Comparison of ENCODE assay signal across 1 cellular context in genomic region chr17:2077040-2077439, GRCh38.
TF ChIP-seq lines count a peak whose summit lies in the region.

No MANE protein-coding gene starts in this region.

TF ChIP-seq in A549, 52 proteins besides CTCF, POLR2A, EP300 and RAD21:
- TF ChIP-seq ELK1 (IDR thresholded peaks at IDR 0.05; ENCODE audit: low read depth, low read length) (no peak), HDAC2 (IDR thresholded peaks at IDR 0.05) (no peak), ESRRA (IDR thresholded peaks at IDR 0.05; ENCODE audit: borderline replicate concordance, low read length) (no peak), JUNB (IDR thresholded peaks at IDR 0.05) (no peak), ZNF302 (CRISPR knock-in tag; IDR thresholded peaks at IDR 0.05) (no peak), MYC (IDR thresholded peaks at IDR 0.05; ENCODE audit: borderline replicate concordance, low read length) (no peak), EHMT2 (IDR thresholded peaks at IDR 0.05; ENCODE audit: low read depth) (no peak), PBX3 (IDR thresholded peaks at IDR 0.05) (no peak), NR3C1 (IDR thresholded peaks at IDR 0.05) (no peak), EHF (CRISPR knock-in tag; IDR thresholded peaks at IDR 0.05) (no peak)
TF ChIP-seq in A549: peak in this region for 0.
